ENCODE assay signal across 9 cellular contexts in genomic region chr11:111303476-111303875, GRCh38. TPM values are rescaled to one million over a fixed set of nuclear protein-coding genes. Genes with fewer than 3 reads are reported as not detected.
DNase-seq lines count a peak whose midpoint lies in the region; ATAC-seq, FAIRE-seq and TF ChIP-seq lines count a peak whose summit lies in the region.
"Had no signal": no experiment of that assay in that cellular context is flagged by ENCODE, and none has a peak within 500 bp of the region (broad histone marks: within the 10 kb centered on the region; RNA-seq: fewer than 3 reads in every experiment).

No MANE protein-coding gene starts in this region.

- intact Hi-C loops in PC-3 (cut with micrococcal nuclease) = no loop called here
- intact Hi-C loops in HepG2 (cut with micrococcal nuclease; ENCODE audit: unreplicated experiment) = no loop called here
- intact Hi-C loops in adrenal gland (cut with DNase I) = no loop called here

- H3K36me3 Mint-ChIP-seq in endothelial cell (ENCODE audit: low read depth, unreplicated experiment) = no peaks in the 10 kb centered on the region

- no peaks in the 10 kb centered on the region for H3K9me2 ChIP-seq in PC-3 (replicated peaks; ENCODE audit: low read length)

- no peak for TF ChIP-seq POLR2A in HepG2 (IDR thresholded peaks at IDR 0.05; ENCODE audit: insufficient read depth in 1 of 2, low read depth in 2 of 2, low read length in 2 of 2)
- TF ChIP-seq POLR2A in adrenal gland (IDR thresholded peaks at IDR 0.05) = no peak

- no peak overlapping the region for H3K4me3 ChIP-seq in PC-3 (ENCODE audit: low read length)
- no peak overlapping the region for H3K4me3 ChIP-seq in HepG2 (replicated peaks in 1 of 3; ENCODE audit: insufficient read depth in 1 of 3, low read depth in 2 of 3, low read length in 3 of 3)
- H3K4me3 ChIP-seq in adrenal gland = no peak overlapping the region
- H3K4me3 ChIP-seq in HAP-1 = no peak overlapping the region

- H3K27me3 ChIP-seq in PC-3 (ENCODE audit: low read length) = peaks cover 90% of the 10 kb centered on the region
- no peaks in the 10 kb centered on the region for H3K27me3 ChIP-seq in HepG2 (ENCODE audit: control insufficient read depth in 1 of 2, insufficient read depth in 2 of 2, low read length in 2 of 2)
- H3K27me3 ChIP-seq in adrenal gland = no peaks in the 10 kb centered on the region
- H3K27me3 ChIP-seq in HAP-1 (ENCODE audit: low read depth) = peaks cover 22% of the 10 kb centered on the region

- DNase-seq in COLO668 (lab: John Stamatoyannopoulos, UW; ENCODE audit: unreplicated experiment) (peak; percentile 51), NCI-H1436 (lab: John Stamatoyannopoulos, UW) (peak; percentile 32), PC-3 (peak; percentile 67), HepG2 (ENCODE audit: low spot score) (peak; percentile 41), substantia nigra (lab: John Stamatoyannopoulos, UW) (no peak), adrenal gland (no peak), HAP-1 (ENCODE audit: low spot score in 2 of 2) (no peak), endothelial cell (ENCODE audit: low spot score) (no peak)

- TF ChIP-seq RAD21 in HepG2 (CRISPR knock-in tag; IDR thresholded peaks at IDR 0.05) = no peak

- H2AFZ ChIP-seq in PC-3 (ENCODE audit: low read length) (no peak overlapping the region), HepG2 (ENCODE audit: low read length) (no peak overlapping the region)

- no peaks in the 10 kb centered on the region for H3K4me1 Mint-ChIP-seq in endothelial cell (ENCODE audit: unreplicated experiment)

- no peak overlapping the region for H3K27ac ChIP-seq in PC-3 (ENCODE audit: low read length)
- peak overlapping the region; percentile 37 for H3K27ac ChIP-seq in HepG2 (ENCODE audit: extremely low read length, insufficient read depth, low read length)
- H3K27ac ChIP-seq in substantia nigra (ENCODE audit: low read depth, low read length, poor library complexity, severe bottlenecking) = no peak overlapping the region
- no peak overlapping the region for H3K27ac ChIP-seq in adrenal gland

- ATAC-seq in PC-3 (peak; percentile 63), HepG2 (no peak)

- TF ChIP-seq CTCF in PC-3 (conservative IDR thresholded peaks at IDR 0.05; ENCODE audit: low read depth, low read length) = no peak
- no peak for TF ChIP-seq CTCF in HepG2 (CRISPR knock-in tag; IDR thresholded peaks at IDR 0.05)
- no peak for TF ChIP-seq CTCF in adrenal gland (IDR thresholded peaks at IDR 0.05)
- TF ChIP-seq CTCF in endothelial cell (IDR thresholded peaks at IDR 0.05; ENCODE audit: unreplicated experiment) = no peak

- POLR2A ChIA-PET in PC-3 (lab: Charles Lee; ENCODE audit: unreplicated experiment) (no interaction called here), HepG2 (lab: Yijun Ruan, JAX) (interaction anchor here (1.0 to 6.9 kb wide), 4 partner anchors 17 to 119 kb away, joined by 6 to 102 read pairs (median 7); no protein-coding TSS in a partner anchor)

- H3K27me3 Mint-ChIP-seq in endothelial cell (ENCODE audit: unreplicated experiment) = peaks cover 6% of the 10 kb centered on the region

- H3K27ac Mint-ChIP-seq in endothelial cell (ENCODE audit: unreplicated experiment) = no peak overlapping the region
- H3K27ac Mint-ChIP-seq: activated T-helper 2 cell treated with anti-CD3 and anti-CD28 coated beads, Interferon-gamma antibody, Interleukin-2, Interleukin-4, amounts not matched to agents 10 μg/mL and 5 μg/mL and 100 μg/mL, durations not matched to agents 14 hours and 24 hours and 36 hours had no signal

- BruUV-seq in PC-3 (replicated peaks; lab: Mats Ljungman, UMichigan) = no TSS peak
- BruUV-seq in HepG2 (replicated peaks; lab: Mats Ljungman, UMichigan) = no TSS peak

- H3K9ac ChIP-seq in PC-3 (ENCODE audit: low read length) (no peak overlapping the region), HepG2 (ENCODE audit: insufficient read depth, low read depth, low read length) (no peak overlapping the region)

- CTCF ChIA-PET in PC-3 (lab: Charles Lee) (interaction anchor here (0.6 kb wide), 1 partner anchor 24 kb away, joined by 5 read pairs; no protein-coding TSS in a partner anchor), HepG2 (lab: Yijun Ruan, JAX; ENCODE audit: low intra/inter-chr PET ratio, low total read pairs) (interaction anchor here (1.1 kb wide), 1 partner anchor 120 kb away, joined by 3 read pairs; no protein-coding TSS in a partner anchor)

- WGBS in HepG2 (ENCODE audit: low lambda C conversion rate) = 37% methylated on average over 4 of the region's 4 CpGs
- 57 to 71% (median 66%) methylated on average over 4 of the region's 4 CpGs for WGBS in adrenal gland, 4 donors

- in situ Hi-C loops in HepG2 (cut with HindIII; ENCODE audit: extremely low pct_ligation_motif_present, low pct_unique_long_range_greater_than_20kb) = no loop called here
- in situ Hi-C loops in HAP-1 (cut with MboI; ENCODE audit: low sequenced_read_pairs) = no loop called here

- H3K36me3 ChIP-seq in PC-3 (ENCODE audit: low read depth, low read length) = no peaks in the 10 kb centered on the region
- H3K36me3 ChIP-seq in HepG2 (replicated peaks in 1 of 2; ENCODE audit: control insufficient read depth in 1 of 2, insufficient read depth in 2 of 2, low read length in 2 of 2) = no peaks in the 10 kb centered on the region
- H3K36me3 ChIP-seq in adrenal gland (replicated peaks in 1 of 2) = no peaks in the 10 kb centered on the region
- no peaks in the 10 kb centered on the region for H3K36me3 ChIP-seq in HAP-1 (replicated peaks)

- H3K4me2 ChIP-seq in PC-3 (ENCODE audit: low read length) (no peak overlapping the region; the same call in 1 of the 2 replicates), HepG2 (ENCODE audit: low read depth, low read length) (0 out of 2 replicates have a peak overlapping the region, but pooled peaks have one; percentile 26)

- no peaks in the 10 kb centered on the region for H3F3A ChIP-seq in PC-3 (ENCODE audit: low read length, unreplicated experiment)

- H3K9me3 ChIP-seq in PC-3 (ENCODE audit: low read length) (no peaks in the 10 kb centered on the region), HepG2 (ENCODE audit: low read length) (no peaks in the 10 kb centered on the region), adrenal gland (replicated peaks in 1 of 3) (no peaks in the 10 kb centered on the region), HAP-1 (no peaks in the 10 kb centered on the region)

- H4K20me1 ChIP-seq in PC-3 (ENCODE audit: low read length) (no peaks in the 10 kb centered on the region), HepG2 (ENCODE audit: insufficient read depth, low read length) (no peaks in the 10 kb centered on the region)

- no peak overlapping the region for H3K4me3 Mint-ChIP-seq in endothelial cell (ENCODE audit: unreplicated experiment)

- no peak for TF ChIP-seq EP300 in HepG2 (IDR thresholded peaks at IDR 0.05; ENCODE audit: low read depth in 2 of 2, low read length in 2 of 2)
- TF ChIP-seq EP300 in HepG2 (CRISPR knock-in tag; IDR thresholded peaks at IDR 0.05; ENCODE audit: borderline replicate concordance) = no peak

- H3K79me2 ChIP-seq in PC-3 (ENCODE audit: low read length) (no peaks in the 10 kb centered on the region), HepG2 (ENCODE audit: insufficient read depth, low read length) (peaks cover 16% of the 10 kb centered on the region)

- no peaks in the 10 kb centered on the region; the same call in 1 of the 2 replicates for H3K4me1 ChIP-seq in PC-3 (ENCODE audit: insufficient read depth, low read length)
- peaks cover 76% of the 10 kb centered on the region for H3K4me1 ChIP-seq in HepG2 (ENCODE audit: insufficient read depth, low read length)
- peaks cover 5 to 8% of the 10 kb centered on the region in 2 donors for H3K4me1 ChIP-seq in adrenal gland (replicated peaks in 1 of 2)
- H3K4me1 ChIP-seq in HAP-1 = no peaks in the 10 kb centered on the region

- FAIRE-seq in HepG2 (lab: Jason Lieb, UNC) = peak; percentile 70

- no peaks in the 10 kb centered on the region for H3K9me3 Mint-ChIP-seq in endothelial cell (ENCODE audit: unreplicated experiment)
- H3K9me3 Mint-ChIP-seq: activated T-helper 2 cell treated with anti-CD3 and anti-CD28 coated beads, Interferon-gamma antibody, Interleukin-2, Interleukin-4, amounts not matched to agents 10 μg/mL and 5 μg/mL and 100 μg/mL, durations not matched to agents 14 hours and 24 hours and 36 hours had no signal

RNA-seq across cellular contexts. Expression of gene POU2AF3, which starts 5.1 kb away (rescaled TPM):
- total RNA-seq in PC-3 (2014; rRNA removed) (0.63 TPM in 1 of 2 replicates, not detected in the other), HepG2 (2016; rRNA removed; fragmentation: Illumina TruSeq; extraction: Trizol) (4.9 and 7.8 TPM in 2 replicates), adrenal gland (1 to 10 TPM in 6 of 8 donors, under 1 TPM in 1, not detected in 1; 0.28 to 4.2 (median 1.8) TPM), endothelial cell (ENCODE audit: unreplicated experiment) (0.28 TPM)
- total RNA-seq in HepG2 (2016; cell fraction: cytosol; rRNA removed; fragmentation: Illumina TruSeq; extraction: Trizol; ENCODE audit: low read depth) = 2.0 and 2.8 TPM in 2 replicates
- total RNA-seq in HepG2 (2016; cell fraction: insoluble cytoplasmic fraction; rRNA removed; fragmentation: Illumina TruSeq; extraction: Trizol) = 5.5 and 7.3 TPM in 2 replicates
- total RNA-seq in HepG2 (2016; cell fraction: membrane; rRNA removed; fragmentation: Illumina TruSeq; extraction: Trizol) = 3.5 and 4.6 TPM in 2 replicates
- 10.6 and 11.1 TPM in 2 replicates for total RNA-seq in HepG2 (2016; cell fraction: nucleus; rRNA removed; fragmentation: Illumina TruSeq; extraction: Trizol)
- polyA plus RNA-seq in HepG2 (2011; rRNA removed) (70.7 and 71.2 TPM in 2 replicates), adrenal gland (1 to 10 TPM in 2 of 3 donors, under 1 TPM in 1; 0.81 to 4.8 (median 2.9) TPM)
- 32.5 and 33.6 TPM in 2 replicates for polyA plus RNA-seq in HepG2 (2011; cell fraction: cytosol; rRNA removed)
- 175 and 193 TPM in 2 replicates for polyA plus RNA-seq in HepG2 (2011; cell fraction: nucleus; rRNA removed)
- polyA plus RNA-seq in HepG2 (2012) = 26.6 and 28.4 TPM in 2 replicates
- 4.2 and 5.4 TPM in 2 replicates for polyA plus RNA-seq in HepG2 (2016; cell fraction: cytosol; fragmentation: Illumina TruSeq; extraction: Trizol; ENCODE audit: low read depth)
- polyA plus RNA-seq in HepG2 (2016; cell fraction: insoluble cytoplasmic fraction; fragmentation: Illumina TruSeq; extraction: Trizol; ENCODE audit: low read depth) = 13.1 and 13.8 TPM in 2 replicates
- polyA plus RNA-seq in HepG2 (2016; cell fraction: membrane; fragmentation: Illumina TruSeq; extraction: Trizol; ENCODE audit: low read depth) = 6.0 and 7.4 TPM in 2 replicates
- polyA plus RNA-seq in HepG2 (2016; cell fraction: nucleus; fragmentation: Illumina TruSeq; extraction: Trizol; ENCODE audit: insufficient read depth, low read depth) = 47.2 and 50.2 TPM in 2 replicates
- 20.8 TPM in 1 of 2 replicates, not detected in the other for polyA minus RNA-seq in HepG2 (2011; rRNA and poly(A)+ RNA removed; ENCODE audit: low replicate concordance)
- polyA minus RNA-seq in HepG2 (2011; cell fraction: cytosol; rRNA and poly(A)+ RNA removed) = 5.8 and 9.0 TPM in 2 replicates
- polyA minus RNA-seq in HepG2 (2011; cell fraction: nucleus; rRNA and poly(A)+ RNA removed) = 18.3 and 18.5 TPM in 2 replicates
- total RNA-seq: activated T-helper 2 cell treated with anti-CD3 and anti-CD28 coated beads, Interferon-gamma antibody, Interleukin-2, Interleukin-4, amounts not matched to agents 10 μg/mL and 5 μg/mL and 100 μg/mL, durations not matched to agents 14 hours and 24 hours and 36 hours had no signal

RNA-seq across cellular contexts. Expression of gene POU2AF2, which starts 58.0 kb away (rescaled TPM):
- total RNA-seq in PC-3 (2014; rRNA removed) (not detected in 2 replicates), HepG2 (2016; rRNA removed; fragmentation: Illumina TruSeq; extraction: Trizol) (not detected in 2 replicates), adrenal gland (not detected), endothelial cell (ENCODE audit: unreplicated experiment) (not detected)
- total RNA-seq in HepG2 (2016; cell fraction: cytosol; rRNA removed; fragmentation: Illumina TruSeq; extraction: Trizol; ENCODE audit: low read depth) = not detected in 2 replicates
- not detected in 2 replicates for total RNA-seq in HepG2 (2016; cell fraction: insoluble cytoplasmic fraction; rRNA removed; fragmentation: Illumina TruSeq; extraction: Trizol)
- total RNA-seq in HepG2 (2016; cell fraction: membrane; rRNA removed; fragmentation: Illumina TruSeq; extraction: Trizol) = not detected in 2 replicates
- total RNA-seq in HepG2 (2016; cell fraction: nucleus; rRNA removed; fragmentation: Illumina TruSeq; extraction: Trizol) = not detected in 2 replicates
- polyA plus RNA-seq in HepG2 (2011; rRNA removed) (0.11 and 0.12 TPM in 2 replicates), adrenal gland (under 1 TPM in 1 of 3 donors, not detected in 2; 0.13 TPM)
- polyA plus RNA-seq in HepG2 (2011; cell fraction: cytosol; rRNA removed) = 0.05 TPM in 1 of 2 replicates, not detected in the other
- not detected in 2 replicates for polyA plus RNA-seq in HepG2 (2011; cell fraction: nucleus; rRNA removed)
- 0.15 TPM in 1 of 2 replicates, not detected in the other for polyA plus RNA-seq in HepG2 (2012)
- not detected in 2 replicates for polyA plus RNA-seq in HepG2 (2016; cell fraction: cytosol; fragmentation: Illumina TruSeq; extraction: Trizol; ENCODE audit: low read depth)
- not detected in 2 replicates for polyA plus RNA-seq in HepG2 (2016; cell fraction: insoluble cytoplasmic fraction; fragmentation: Illumina TruSeq; extraction: Trizol; ENCODE audit: low read depth)
- not detected in 2 replicates for polyA plus RNA-seq in HepG2 (2016; cell fraction: membrane; fragmentation: Illumina TruSeq; extraction: Trizol; ENCODE audit: low read depth)
- not detected in 2 replicates for polyA plus RNA-seq in HepG2 (2016; cell fraction: nucleus; fragmentation: Illumina TruSeq; extraction: Trizol; ENCODE audit: insufficient read depth, low read depth)
- polyA minus RNA-seq in HepG2 (2011; rRNA and poly(A)+ RNA removed; ENCODE audit: low replicate concordance) = 0.48 TPM in 1 of 2 replicates, not detected in the other
- polyA minus RNA-seq in HepG2 (2011; cell fraction: cytosol; rRNA and poly(A)+ RNA removed) = not detected in 2 replicates
- 0.39 and 0.50 TPM in 2 replicates for polyA minus RNA-seq in HepG2 (2011; cell fraction: nucleus; rRNA and poly(A)+ RNA removed)
- total RNA-seq: activated T-helper 2 cell treated with anti-CD3 and anti-CD28 coated beads, Interferon-gamma antibody, Interleukin-2, Interleukin-4, amounts not matched to agents 10 μg/mL and 5 μg/mL and 100 μg/mL, durations not matched to agents 14 hours and 24 hours and 36 hours had no signal

Comparison
In these comparisons a context has a peak if more than half of its experiments do, and no peak if none do; other contexts are left out.
1. DNase-seq: peak in COLO668 (single experiment), NCI-H1436 (single experiment), PC-3 (single experiment) and HepG2 (single experiment); none in substantia nigra (0 of 49), adrenal gland (0 of 7), HAP-1 (0 of 2) and endothelial cell (single experiment).